ENCODE assay signal across 9 cellular contexts in the genomic region with DNA sequence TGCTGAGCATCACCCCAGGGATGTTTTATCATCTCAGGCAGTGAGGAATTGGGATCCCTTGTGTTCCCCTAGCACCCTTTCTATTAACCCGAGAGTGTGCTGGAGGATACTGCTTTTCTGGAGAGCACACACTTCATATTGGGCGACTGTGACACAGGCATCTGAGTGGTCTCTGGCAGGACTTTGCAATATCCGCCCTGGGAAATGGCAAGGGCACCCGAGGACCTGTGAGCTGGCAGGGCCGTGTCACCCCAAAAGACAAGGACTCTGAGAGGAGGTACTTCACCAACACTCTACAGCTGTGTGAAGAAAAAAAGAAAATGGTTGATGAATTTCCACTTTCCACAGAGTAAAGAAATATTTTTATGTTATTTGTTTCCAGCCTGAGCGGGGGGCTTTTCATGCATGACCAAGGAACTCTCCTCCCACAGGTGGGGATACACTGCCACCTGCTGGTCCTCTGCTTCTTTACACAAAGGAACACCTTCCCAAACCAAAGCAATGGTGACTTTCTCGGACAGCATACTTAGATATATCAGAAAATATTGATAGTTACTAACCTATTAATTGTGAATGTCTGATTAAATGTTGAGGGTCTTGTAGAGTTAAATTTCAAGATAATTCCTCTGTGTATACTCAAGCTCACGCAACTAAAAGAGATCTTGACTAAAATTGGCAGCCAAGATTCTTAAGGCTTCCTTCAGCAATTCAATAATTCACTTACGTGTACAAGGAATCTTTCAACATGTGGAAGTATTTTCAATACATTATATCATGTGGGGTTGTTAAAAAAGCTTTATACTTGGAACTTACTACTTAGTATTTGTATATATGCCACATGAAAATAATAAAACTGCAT. TPM values are rescaled to one million over a fixed set of nuclear protein-coding genes. Genes with fewer than 3 reads are reported as not detected.
DNase-seq lines count a peak whose midpoint lies in the region; ATAC-seq, FAIRE-seq and TF ChIP-seq lines count a peak whose summit lies in the region.
"Had no signal": no experiment of that assay in that cellular context is flagged by ENCODE, and none has a peak within 500 bp of the region (broad histone marks: within the 10 kb centered on the region; RNA-seq: fewer than 3 reads in every experiment).

No MANE protein-coding gene starts in this region.

- DNase-seq in NCI-H524 (lab: John Stamatoyannopoulos, UW) (peak; percentile 17 to 67), NCI-H524 treated with DMSO at 0.1 percent for 48 hours (lab: John Stamatoyannopoulos, UW) (no peak), H54 (ENCODE audit: insufficient read length, low spot score) (no peak), NCI-H146 treated with DMSO at 0.1 percent for 48 hours (lab: John Stamatoyannopoulos, UW; ENCODE audit: unreplicated experiment) (peak; percentile 64), anterior cingulate cortex (lab: John Stamatoyannopoulos, UW) (peak in 48 of 58 donors; percentile 3 to 80 (median 28)), HepG2 (ENCODE audit: low spot score) (peak; percentile 53), T-cell (no peak), GM19238 (ENCODE audit: insufficient read length, low spot score) (no peak)

- H3K27me3 ChIP-seq in HepG2 (ENCODE audit: control insufficient read depth in 1 of 2, insufficient read depth in 2 of 2, low read length in 2 of 2) = no peaks in the 10 kb centered on the region

- H3K9me3 Mint-ChIP-seq in T-cell = peaks cover 4 to 13% (median 6%) of the 10 kb centered on the region in 3 donors

- H2AFZ ChIP-seq in HepG2 (ENCODE audit: low read length) = no peak overlapping the region

- WGBS in HepG2 (ENCODE audit: low lambda C conversion rate) = 8% methylated on average over 9 of the region's 9 CpGs

- intact Hi-C loops in HepG2 (cut with micrococcal nuclease; ENCODE audit: unreplicated experiment) = loop anchor here (1.0 kb wide), 1 partner anchor 306 kb away; no protein-coding TSS in a partner anchor

- no peak overlapping the region for H3K4me3 ChIP-seq in HepG2 (replicated peaks in 1 of 3; ENCODE audit: insufficient read depth in 1 of 3, low read depth in 2 of 3, low read length in 3 of 3)

- H3K4me3 Mint-ChIP-seq in T-cell = no peak overlapping the region

- no peak overlapping the region for H3K9ac ChIP-seq in HepG2 (ENCODE audit: insufficient read depth, low read depth, low read length)

- H3K27ac ChIP-seq in HepG2 (ENCODE audit: extremely low read length, insufficient read depth, low read length) = no peak overlapping the region

- H3K4me1 ChIP-seq in HepG2 (ENCODE audit: insufficient read depth, low read length) = no peaks in the 10 kb centered on the region

- H3K36me3 Mint-ChIP-seq in T-cell = no peaks in the 10 kb centered on the region

- H3K36me3 ChIP-seq in HepG2 (replicated peaks in 1 of 2; ENCODE audit: control insufficient read depth in 1 of 2, insufficient read depth in 2 of 2, low read length in 2 of 2) = no peaks in the 10 kb centered on the region

- CTCF ChIA-PET in HepG2 (lab: Yijun Ruan, JAX; ENCODE audit: low intra/inter-chr PET ratio, low total read pairs) (interaction anchor here (3.1 kb wide), 1 partner anchor 307 kb away, joined by 40 read pairs; no protein-coding TSS in a partner anchor), T-cell (lab: Charles Lee) (no interaction called here)

- H3K4me1 Mint-ChIP-seq in T-cell = no peaks in the 10 kb centered on the region

- no peaks in the 10 kb centered on the region for H3K79me2 ChIP-seq in HepG2 (ENCODE audit: insufficient read depth, low read length)

- TF ChIP-seq EP300 in HepG2 (IDR thresholded peaks at IDR 0.05; ENCODE audit: low read depth in 2 of 2, low read length in 2 of 2) (no peak), HepG2 (CRISPR knock-in tag; IDR thresholded peaks at IDR 0.05; ENCODE audit: borderline replicate concordance) (no peak)

- H3K4me2 ChIP-seq in HepG2 (ENCODE audit: low read depth, low read length) = no peak overlapping the region

- no peaks in the 10 kb centered on the region for H3K27me3 Mint-ChIP-seq in T-cell

- TF ChIP-seq POLR2A in H54 (IDR thresholded peaks at IDR 0.05; ENCODE audit: low read depth, low read length) = no peak
- no peak for TF ChIP-seq POLR2A in HepG2 (IDR thresholded peaks at IDR 0.05; ENCODE audit: insufficient read depth in 1 of 2, low read depth in 2 of 2, low read length in 2 of 2)

- FAIRE-seq in H54 (lab: Jason Lieb, UNC) (peak; percentile 15), HepG2 (lab: Jason Lieb, UNC) (peak; percentile 90)

- no peaks in the 10 kb centered on the region for H4K20me1 ChIP-seq in HepG2 (ENCODE audit: insufficient read depth, low read length)

- TF ChIP-seq RAD21 in HepG2 (CRISPR knock-in tag; IDR thresholded peaks at IDR 0.05) = peak; percentile 83

- TF ChIP-seq CTCF in HepG2 (CRISPR knock-in tag; IDR thresholded peaks at IDR 0.05) = peak; percentile 89

- in situ Hi-C loops in HepG2 (cut with HindIII; ENCODE audit: extremely low pct_ligation_motif_present, low pct_unique_long_range_greater_than_20kb) = loop anchor here (5.0 to 25.0 kb wide), 2 partner anchors 307 to 617 kb away; no protein-coding TSS in a partner anchor

- no peak overlapping the region for H3K27ac Mint-ChIP-seq in T-cell
- H3K27ac Mint-ChIP-seq: activated naive CD4-positive, alpha-beta T cell treated with anti-CD3 and anti-CD28 coated beads, Interleukin-2, amount 50 U/mL, for 72 hours had no signal

- POLR2A ChIA-PET in HepG2 (lab: Yijun Ruan, JAX) (no interaction called here), T-cell (lab: Charles Lee) (no interaction called here)

- ATAC-seq in HepG2 = peak; percentile 95
- ATAC-seq in T-cell (replicated peaks in 1 of 4) = no peak
- ATAC-seq: activated naive CD4-positive, alpha-beta T cell treated with anti-CD3 and anti-CD28 coated beads, Interleukin-2, amount 50 U/mL, for 72 hours had no signal

- no TSS peak for BruUV-seq in HepG2 (replicated peaks; lab: Mats Ljungman, UMichigan)

- no peaks in the 10 kb centered on the region for H3K9me3 ChIP-seq in HepG2 (ENCODE audit: low read length)

TF ChIP-seq in HepG2, 621 proteins besides CTCF, POLR2A, EP300 and RAD21 (continues in another document):
- TF ChIP-seq IRX3 (CRISPR knock-in tag; IDR thresholded peaks at IDR 0.05; ENCODE audit: borderline replicate concordance, low read depth) (no peak), ZNF431 (CRISPR knock-in tag; IDR thresholded peaks at IDR 0.05; ENCODE audit: borderline replicate concordance, low read depth) (no peak)

RNA-seq across cellular contexts. Expression of a gene that starts 45.9 kb away (rescaled TPM):
- total RNA-seq in HepG2 (2016; rRNA removed; fragmentation: Illumina TruSeq; extraction: Trizol) (not detected in 2 replicates), T-cell (under 1 TPM in 3 of 5 donors, not detected in 2; 0.32 to 0.72 (median 0.38) TPM)
- not detected in 2 replicates for total RNA-seq in HepG2 (2016; cell fraction: cytosol; rRNA removed; fragmentation: Illumina TruSeq; extraction: Trizol; ENCODE audit: low read depth)
- total RNA-seq in HepG2 (2016; cell fraction: insoluble cytoplasmic fraction; rRNA removed; fragmentation: Illumina TruSeq; extraction: Trizol) = not detected in 2 replicates
- not detected in 2 replicates for total RNA-seq in HepG2 (2016; cell fraction: membrane; rRNA removed; fragmentation: Illumina TruSeq; extraction: Trizol)
- not detected in 2 replicates for total RNA-seq in HepG2 (2016; cell fraction: nucleus; rRNA removed; fragmentation: Illumina TruSeq; extraction: Trizol)
- not detected in 2 replicates for polyA plus RNA-seq in HepG2 (2011; rRNA removed)
- polyA plus RNA-seq in HepG2 (2011; cell fraction: cytosol; rRNA removed) = not detected in 2 replicates
- not detected in 2 replicates for polyA plus RNA-seq in HepG2 (2011; cell fraction: nucleus; rRNA removed)
- not detected in 2 replicates for polyA plus RNA-seq in HepG2 (2012)
- not detected in 2 replicates for polyA plus RNA-seq in HepG2 (2016; cell fraction: cytosol; fragmentation: Illumina TruSeq; extraction: Trizol; ENCODE audit: low read depth)
- polyA plus RNA-seq in HepG2 (2016; cell fraction: insoluble cytoplasmic fraction; fragmentation: Illumina TruSeq; extraction: Trizol; ENCODE audit: low read depth) = not detected in 2 replicates
- polyA plus RNA-seq in HepG2 (2016; cell fraction: membrane; fragmentation: Illumina TruSeq; extraction: Trizol; ENCODE audit: low read depth) = not detected in 2 replicates
- not detected in 2 replicates for polyA plus RNA-seq in HepG2 (2016; cell fraction: nucleus; fragmentation: Illumina TruSeq; extraction: Trizol; ENCODE audit: insufficient read depth, low read depth)
- polyA minus RNA-seq in HepG2 (2011; rRNA and poly(A)+ RNA removed; ENCODE audit: low replicate concordance) = not detected in 2 replicates
- not detected in 2 replicates for polyA minus RNA-seq in HepG2 (2011; cell fraction: cytosol; rRNA and poly(A)+ RNA removed)
- polyA minus RNA-seq in HepG2 (2011; cell fraction: nucleus; rRNA and poly(A)+ RNA removed) = not detected in 2 replicates
- total RNA-seq: activated naive CD4-positive, alpha-beta T cell treated with anti-CD3 and anti-CD28 coated beads, Interleukin-2, amount 50 U/mL, for 72 hours had no signal

Comparison
In these comparisons a context has a peak if more than half of its experiments do, and no peak if none do; other contexts are left out.
1. DNase-seq: peak in NCI-H524 (2 of 2), NCI-H146 treated with DMSO at 0.1 percent for 48 hours (single experiment), anterior cingulate cortex (48 of 58) and HepG2 (single experiment); none in NCI-H524 treated with DMSO at 0.1 percent for 48 hours (single experiment), H54 (single experiment), T-cell (0 of 34) and GM19238 (single experiment).